Comparison of ENCODE assay signal across 13 cellular contexts in genomic region chr6:9398794-9399373, GRCh38.
DNase-seq lines count a peak whose midpoint lies in the region; ATAC-seq and TF ChIP-seq lines count a peak whose summit lies in the region.
"Had no signal": no experiment of that assay in that cellular context is flagged by ENCODE, and none has a peak within 500 bp of the region (broad histone marks: within the 10 kb centered on the region; RNA-seq: fewer than 3 reads in every experiment).

No MANE protein-coding gene starts in this region.

- H3K14ac ChIP-seq in IMR-90 (replicated peaks; ENCODE audit: low read depth, low read length), result no peak overlapping the region

- POLR2A ChIA-PET in IMR-90 (lab: Charles Lee; ENCODE audit: unreplicated experiment), result no interaction called here

- no peak overlapping the region for H3K23ac ChIP-seq in IMR-90 (ENCODE audit: low read depth, low read length)

- WGBS in IMR-90 (ENCODE audit: extremely low coverage in 2 of 2, insufficient read length in 1 of 2), 2 experiments, result 58% methylated on average over 13 of the region's 41 CpGs; no CpG with 5 or more reads in 1 of the 2 experiments

- peak overlapping the region; percentile 63 for H2AFZ ChIP-seq in IMR-90 (replicated peaks; ENCODE audit: low read length, poor library complexity)

- no peak overlapping the region for H3K18ac ChIP-seq in IMR-90 (ENCODE audit: low read depth, low read length)

- H4K8ac ChIP-seq in IMR-90 (ENCODE audit: low read depth in 2 of 2, low read length in 2 of 2), result no peak overlapping the region

- H2BK15ac ChIP-seq in IMR-90 (ENCODE audit: low read depth, low read length), result no peak overlapping the region

- intact Hi-C loops in IMR-90 (cut with micrococcal nuclease), result no loop called here
- intact Hi-C loops in left cardiac atrium (cut with DNase I), result no loop called here
- intact Hi-C loops in uterus (cut with DNase I; ENCODE audit: low total_unique reads), result no loop called here

- no peak overlapping the region for H2BK5ac ChIP-seq in IMR-90 (ENCODE audit: low read depth, low read length, poor library complexity, severe bottlenecking)

- dilution Hi-C loops in IMR-90 (cut with HindIII; ENCODE audit: low sequenced_read_pairs, unreplicated experiment), result no loop called here

- H3K27me3 ChIP-seq in IMR-90 (ENCODE audit: control insufficient read depth, insufficient read depth, low read length), result no peaks in the 10 kb centered on the region
- no peaks in the 10 kb centered on the region for H3K27me3 ChIP-seq in uterus

- no peak overlapping the region for H4K91ac ChIP-seq in IMR-90 (ENCODE audit: insufficient read depth, low read depth, low read length)

- no peak overlapping the region for H3K56ac ChIP-seq in IMR-90 (ENCODE audit: extremely low read depth, insufficient read depth, low read length)

- no peak for TF ChIP-seq CTCF in IMR-90 (conservative IDR thresholded peaks at IDR 0.05; ENCODE audit: low read depth, low read length)
- no peak for TF ChIP-seq CTCF in uterus (IDR thresholded peaks at IDR 0.05)

- H3K79me1 ChIP-seq in IMR-90 (ENCODE audit: low read depth in 1 of 2, low read length in 2 of 2), result no peaks in the 10 kb centered on the region

- no peak for TF ChIP-seq RAD21 in IMR-90 (IDR thresholded peaks at IDR 0.05; ENCODE audit: low read length)

- no peaks in the 10 kb centered on the region for H3K9me3 ChIP-seq in IMR-90 (ENCODE audit: control insufficient read depth, insufficient read depth, low read length)
- H3K9me3 ChIP-seq in uterus, result no peaks in the 10 kb centered on the region
- H3K9me3 ChIP-seq: sigmoid colon had no signal

- no peak overlapping the region for H3K9ac ChIP-seq in IMR-90 (ENCODE audit: low read depth, low read length)

- no peaks in the 10 kb centered on the region for H4K20me1 ChIP-seq in IMR-90 (ENCODE audit: insufficient read depth, low read length)

- H3K9me1 ChIP-seq in IMR-90 (ENCODE audit: insufficient read depth, low read length), result no peaks in the 10 kb centered on the region

- TF ChIP-seq POLR2A in IMR-90 (IDR thresholded peaks at IDR 0.05; ENCODE audit: low read depth, low read length), result no peak
- TF ChIP-seq POLR2A in uterus (IDR thresholded peaks at IDR 0.05), result no peak

- BruUV-seq in IMR-90 (replicated peaks; lab: Mats Ljungman, UMichigan), result no TSS peak

- no peak overlapping the region for H2BK20ac ChIP-seq in IMR-90 (ENCODE audit: low read depth, low read length)

- H2AK5ac ChIP-seq in IMR-90 (ENCODE audit: low read depth, low read length), result 0 out of 2 replicates have a peak overlapping the region, but pooled peaks have one; percentile 18

- H3K4me2 ChIP-seq in IMR-90 (ENCODE audit: low read depth, low read length), result no peak overlapping the region

- H3K4ac ChIP-seq in IMR-90 (ENCODE audit: low read depth, low read length), result no peak overlapping the region

- H3K36me3 ChIP-seq in IMR-90 (ENCODE audit: control insufficient read depth, insufficient read depth, low read length), result no peaks in the 10 kb centered on the region
- no peaks in the 10 kb centered on the region for H3K36me3 ChIP-seq in uterus
- H3K36me3 ChIP-seq: sigmoid colon had no signal

- H4K5ac ChIP-seq in IMR-90 (ENCODE audit: low read depth, low read length), result no peak overlapping the region

- in situ Hi-C loops in IMR-90 (cut with MboI; ENCODE audit: low sequenced_read_pairs), result no loop called here

- H3K27ac ChIP-seq in IMR-90 (ENCODE audit: insufficient read depth, low read length), result no peak overlapping the region
- H3K27ac ChIP-seq in uterus, result no peak overlapping the region
- H3K27ac ChIP-seq: sigmoid colon had no signal

- CTCF ChIA-PET in IMR-90 (lab: Yijun Ruan, JAX), result no interaction called here

- H2AK9ac ChIP-seq in IMR-90 (replicated peaks; ENCODE audit: low read depth, low read length, poor library complexity), result no peak overlapping the region

- DNase-seq in IMR-90, result no peak
- DNase-seq in amniotic epithelial cell (ENCODE audit: low read depth), result peak; percentile 10
- peak; percentile 47 for DNase-seq in left cardiac atrium
- DNase-seq in retina, result peak; percentile 79
- no peak for DNase-seq in COR-L47 (lab: John Stamatoyannopoulos, UW)
- DNase-seq in uterus, result no peak
- DNase-seq: activated CD4-positive, alpha-beta T cell treated with anti-CD3 and anti-CD28 coated beads for 1 hour; activated T-cell treated with anti-CD3 and anti-CD28 coated beads, Interleukin-2, amount 50 U/mL, for 4 hours; amniotic stem cell; CD4-positive, CD25-positive, alpha-beta regulatory T cell; foreskin melanocyte; sigmoid colon had no signal

- no peak for ATAC-seq in IMR-90 (ENCODE audit: low read depth)
- ATAC-seq in left cardiac atrium, result peak; percentile 55 to 71
- no peak for ATAC-seq in GM21367 (IDR thresholded peaks at IDR 0.05; ENCODE audit: unreplicated experiment)
- ATAC-seq: activated T-cell treated with anti-CD3 and anti-CD28 coated beads, Interleukin-2, amount 50 U/mL, for 4 hours had no signal

- no peak overlapping the region for H2BK120ac ChIP-seq in IMR-90 (ENCODE audit: low read depth, low read length)

- H3K4me1 ChIP-seq in IMR-90 (ENCODE audit: control insufficient read depth, insufficient read depth, low read length) (0 out of 2 replicates have a peak, but pooled peaks cover 2% of the 10 kb centered on the region), uterus (no peaks in the 10 kb centered on the region)
- H3K4me1 ChIP-seq: sigmoid colon had no signal

- no peak overlapping the region for H3K4me3 ChIP-seq in IMR-90 (ENCODE audit: insufficient read depth, low read depth, low read length)
- H3K4me3 ChIP-seq in uterus, result no peak overlapping the region
- H3K4me3 ChIP-seq: sigmoid colon had no signal

TF ChIP-seq in IMR-90, 13 proteins besides CTCF, POLR2A, EP300 and RAD21:
- TF ChIP-seq CHD1 (IDR thresholded peaks at IDR 0.05; ENCODE audit: low read depth, low read length), result no peak
- TF ChIP-seq FOS (IDR thresholded peaks at IDR 0.05; ENCODE audit: low read depth, low read length), result no peak
- TF ChIP-seq SMC3 (IDR thresholded peaks at IDR 0.05; ENCODE audit: low read depth, low read length), result no peak
- TF ChIP-seq USF2 (IDR thresholded peaks at IDR 0.05; ENCODE audit: low read depth, low read length), result no peak
- TF ChIP-seq NFE2L2 (IDR thresholded peaks at IDR 0.05; ENCODE audit: low read depth, low read length), result no peak
- TF ChIP-seq RFX5 (IDR thresholded peaks at IDR 0.05; ENCODE audit: low read depth, low read length), result no peak
- no peak for TF ChIP-seq RCOR1 (IDR thresholded peaks at IDR 0.05; ENCODE audit: insufficient replicate concordance, low read length)
- no peak for TF ChIP-seq MXI1 (IDR thresholded peaks at IDR 0.05; ENCODE audit: borderline replicate concordance, low read depth, low read length)
- TF ChIP-seq CEBPB (IDR thresholded peaks at IDR 0.05; ENCODE audit: low read depth, low read length), result no peak
- no peak for TF ChIP-seq MAZ (IDR thresholded peaks at IDR 0.05; ENCODE audit: borderline replicate concordance, low read depth, low read length)
- no peak for TF ChIP-seq ELK1 (IDR thresholded peaks at IDR 0.05; ENCODE audit: borderline replicate concordance, low read depth, low read length)
- no peak for TF ChIP-seq BHLHE40 (IDR thresholded peaks at IDR 0.05; ENCODE audit: low read depth, low read length)
- no peak for TF ChIP-seq MAFK (IDR thresholded peaks at IDR 0.05; ENCODE audit: low read depth, low read length)

Comparison
In these comparisons a context has a peak if more than half of its experiments do, and no peak if none do; other contexts are left out.
1. ATAC-seq: peak in left cardiac atrium (2 of 2); none in IMR-90 (single experiment) and GM21367 (single experiment).
2. DNase-seq: peak in amniotic epithelial cell (single experiment), left cardiac atrium (single experiment) and retina (single experiment); none in IMR-90 (single experiment), COR-L47 (single experiment) and uterus (0 of 2).